In genomic region chr3:158105124-158105709, GRCh38 we compare ENCODE assay signal across 8 cellular contexts. TPM values are rescaled to one million over a fixed set of nuclear protein-coding genes. Genes with fewer than 3 reads are reported as not detected.
A peak's percentile ranks its signal among the peaks of the same experiment; 100 is the strongest.
DNase-seq lines count a peak whose midpoint lies in the region; ATAC-seq, FAIRE-seq and TF ChIP-seq lines count a peak whose summit lies in the region.

No MANE protein-coding gene starts in this region.

- no peak overlapping the region for H3K9ac ChIP-seq in mucosa of rectum (ENCODE audit: low read depth in 1 of 2, low read length in 2 of 2)

- TF ChIP-seq CTCF in bronchial epithelial cell (IDR thresholded peaks at IDR 0.05; ENCODE audit: insufficient read depth, low read length, severe bottlenecking) (no peak), RWPE1 (conservative IDR thresholded peaks at IDR 0.05; ENCODE audit: low read depth) (no peak)

- no peak for FAIRE-seq in bronchial epithelial cell (lab: Jason Lieb, UNC)

- H3K9me3 ChIP-seq in mucosa of rectum (ENCODE audit: control insufficient read depth in 2 of 2, low read length in 2 of 2), result peaks cover 0 to 3% of the 10 kb centered on the region in 2 donors

- ATAC-seq in GM19023 (IDR thresholded peaks at IDR 0.05; ENCODE audit: unreplicated experiment), result no peak

- H3K4me3 ChIP-seq in bronchial epithelial cell (ENCODE audit: low read depth, low read length) (peak overlapping the region; percentile 6), mucosa of rectum (ENCODE audit: low read length in 2 of 2) (peak overlapping the region; percentile 54 to 60)

- CTCF ChIA-PET in RWPE1 (lab: Yijun Ruan, JAX), result interaction anchor here (0.7 kb wide), 1 partner anchor 485 kb away, joined by 3 read pairs; no protein-coding TSS in a partner anchor

- H3K36me3 ChIP-seq in bronchial epithelial cell (ENCODE audit: control insufficient read depth, insufficient read depth, low read length) (no peaks in the 10 kb centered on the region), mucosa of rectum (ENCODE audit: control insufficient read depth in 2 of 2, insufficient read depth in 2 of 2, low read length in 2 of 2) (no peaks in the 10 kb centered on the region)

- POLR2A ChIA-PET in RWPE1 (lab: Yijun Ruan, JAX; ENCODE audit: low non-redundant PET), result interaction anchor here (0.6 kb wide), 1 partner anchor 226 kb away, joined by 7 read pairs; no protein-coding TSS in a partner anchor

- DNase-seq in EH (ENCODE audit: low read depth), result peak; percentile 65
- DNase-seq in M059J (ENCODE audit: low read depth), result peak; percentile 67
- no peak for DNase-seq in bronchial epithelial cell (ENCODE audit: low read depth)
- no peak for DNase-seq in RWPE1 (ENCODE audit: low spot score)
- no peak for DNase-seq in stimulated activated CD8-positive, alpha-beta memory T cell treated with anti-CD3 and anti-CD28 coated beads, Interleukin-4, amount 100 ng/mL, for 48 hours
- no peak for DNase-seq in stimulated activated CD4-positive, alpha-beta T cell treated with anti-CD3 and anti-CD28 coated beads, Interleukin-4, amount 100 ng/mL, for 4 hours

- peaks cover 61% of the 10 kb centered on the region for H3K27me3 ChIP-seq in bronchial epithelial cell (ENCODE audit: control insufficient read depth, insufficient read depth, low read length)
- H3K27me3 ChIP-seq in mucosa of rectum (ENCODE audit: control insufficient read depth in 2 of 2, insufficient read depth in 2 of 2, low read length in 2 of 2), result peaks cover 68 to 90% of the 10 kb centered on the region in 2 donors

- peaks cover 18 to 33% of the 10 kb centered on the region in 2 donors for H3K4me1 ChIP-seq in mucosa of rectum (ENCODE audit: control insufficient read depth in 2 of 2, insufficient read depth in 2 of 2, low read length in 2 of 2)

- no peak overlapping the region for H3K27ac ChIP-seq in mucosa of rectum (ENCODE audit: low read depth in 2 of 2, low read length in 2 of 2)
- no peak overlapping the region for H3K27ac ChIP-seq in RWPE1

RNA-seq across cellular contexts. Expression of gene SHOX2, which starts 1.0 kb away (rescaled TPM):
- total RNA-seq in M059J (2014; rRNA removed; shearing (Covaris generic)), result 21.3 and 32.9 TPM in 2 replicates
- not detected in 2 replicates for total RNA-seq in bronchial epithelial cell

RNA-seq across cellular contexts. Expression of gene RSRC1, which starts 4.7 kb away (rescaled TPM):
- total RNA-seq in M059J (2014; rRNA removed; shearing (Covaris generic)), result 45.4 and 61.0 TPM in 2 replicates
- total RNA-seq in bronchial epithelial cell, result 20.8 and 39.2 TPM in 2 replicates

Comparison
In these comparisons a context has a peak if more than half of its experiments do, and no peak if none do; other contexts are left out.
1. DNase-seq: peak in EH (single experiment) and M059J (single experiment); none in bronchial epithelial cell (single experiment), RWPE1 (single experiment), stimulated activated CD8-positive, alpha-beta memory T cell treated with anti-CD3 and anti-CD28 coated beads, Interleukin-4, amount 100 ng/mL, for 48 hours (single experiment) and stimulated activated CD4-positive, alpha-beta T cell treated with anti-CD3 and anti-CD28 coated beads, Interleukin-4, amount 100 ng/mL, for 4 hours (0 of 2).
2. RNA of gene SHOX2, which starts 1.0 kb away (total RNA-seq): 21.3 to 32.9 TPM in M059J; not detected in bronchial epithelial cell; every median in the first group is over 10 times any median in the second.